Comparison of ENCODE assay signal across 1 cellular context in genomic region chr22:49956418-49956770, GRCh38.
TF ChIP-seq lines count a peak whose summit lies in the region.

No MANE protein-coding gene starts in this region.

TF ChIP-seq in IMR-90, 13 proteins besides CTCF, POLR2A, EP300 and RAD21:
- TF ChIP-seq MAFK (IDR thresholded peaks at IDR 0.05; ENCODE audit: low read depth, low read length): no peak
- TF ChIP-seq RCOR1 (IDR thresholded peaks at IDR 0.05; ENCODE audit: insufficient replicate concordance, low read length): no peak
- TF ChIP-seq SMC3 (IDR thresholded peaks at IDR 0.05; ENCODE audit: low read depth, low read length): no peak
- TF ChIP-seq BHLHE40 (IDR thresholded peaks at IDR 0.05; ENCODE audit: low read depth, low read length): no peak
- no peak for TF ChIP-seq ELK1 (IDR thresholded peaks at IDR 0.05; ENCODE audit: borderline replicate concordance, low read depth, low read length)
- no peak for TF ChIP-seq USF2 (IDR thresholded peaks at IDR 0.05; ENCODE audit: low read depth, low read length)
- no peak for TF ChIP-seq MXI1 (IDR thresholded peaks at IDR 0.05; ENCODE audit: borderline replicate concordance, low read depth, low read length)
- TF ChIP-seq NFE2L2 (IDR thresholded peaks at IDR 0.05; ENCODE audit: low read depth, low read length): no peak
- TF ChIP-seq CEBPB (IDR thresholded peaks at IDR 0.05; ENCODE audit: low read depth, low read length): no peak
- no peak for TF ChIP-seq RFX5 (IDR thresholded peaks at IDR 0.05; ENCODE audit: low read depth, low read length)
